In genomic region chr5:40551706-40552557, GRCh38 we compare ENCODE assay signal across 10 cellular contexts.
DNase-seq lines count a peak whose midpoint lies in the region; ATAC-seq and TF ChIP-seq lines count a peak whose summit lies in the region.
"Had no signal": no experiment of that assay in that cellular context is flagged by ENCODE, and none has a peak within 500 bp of the region (broad histone marks: within the 10 kb centered on the region; RNA-seq: fewer than 3 reads in every experiment).

No MANE protein-coding gene starts in this region.

- H3K18ac ChIP-seq in H9 (ENCODE audit: insufficient read length, low read depth, low read length) = no peak overlapping the region

- H3K27ac Mint-ChIP-seq in H9 = no peak overlapping the region; a peak in 1 of 7 replicates

- H3K4me2 ChIP-seq in H9 (ENCODE audit: insufficient read depth, insufficient read length, low read length) = no peak overlapping the region

- H3K9me3 ChIP-seq in RWPE2 (ENCODE audit: severe bottlenecking) (no peaks in the 10 kb centered on the region), H9 (ENCODE audit: control insufficient read depth, low read depth, low read length) (no peaks in the 10 kb centered on the region)

- no peak overlapping the region for H3K4me3 Mint-ChIP-seq in H9
- H3K4me3 Mint-ChIP-seq: neural crest cell had no signal

- H3K27me3 Mint-ChIP-seq in H9 (ENCODE audit: low read depth) = no peaks in the 10 kb centered on the region; the same call in 1 of the 2 replicates

- peak; percentile 98 for DNase-seq in ELR (ENCODE audit: low read depth)
- DNase-seq in RWPE2 (ENCODE audit: low spot score) = peak; percentile 85
- DNase-seq in fibroblast of peridontal ligament (ENCODE audit: extremely low read depth) = peak; percentile 97
- DNase-seq in retinal pigment epithelial cell (ENCODE audit: low read depth) = peak; percentile 95
- no peak for DNase-seq in H9
- DNase-seq in nucleus accumbens (lab: John Stamatoyannopoulos, UW) = no peak
- DNase-seq: foreskin melanocyte had no signal

- H3K27me3 ChIP-seq in RWPE2 (ENCODE audit: insufficient read depth, poor library complexity, severe bottlenecking) (no peaks in the 10 kb centered on the region), H9 (ENCODE audit: insufficient read depth, low read length) (no peaks in the 10 kb centered on the region)

- no peak overlapping the region for H2BK12ac ChIP-seq in H9 (ENCODE audit: insufficient read length, low read depth, low read length)

- WGBS in H9 (ENCODE audit: extremely low coverage, insufficient read length, low lambda C conversion rate) = no CpG with 5 or more reads among the region's 8 CpGs

- no peak overlapping the region for H2BK20ac ChIP-seq in H9 (ENCODE audit: low read depth, low read length, poor library complexity, severe bottlenecking)

- H3K23ac ChIP-seq in H9 (ENCODE audit: insufficient read length, low read depth, low read length) = no peak overlapping the region

- no peak overlapping the region for H2AK5ac ChIP-seq in H9 (ENCODE audit: insufficient read length, low read length)

- H3K56ac ChIP-seq in H9 (ENCODE audit: insufficient read length, low read depth, low read length) = no peak overlapping the region

- H3K36me3 Mint-ChIP-seq in H9 (ENCODE audit: insufficient read depth in 1 of 3, low read depth in 3 of 3) = peaks cover 0 to 2% (median 0%) of the 10 kb centered on the region in 3 experiments; a peak in 1 of 7 replicates

- H4K8ac ChIP-seq in H9 (replicated peaks; ENCODE audit: insufficient read length, low read depth, low read length) = no peak overlapping the region

- no peak overlapping the region for H2BK15ac ChIP-seq in H9 (ENCODE audit: low read depth, low read length)

- no peak overlapping the region for H4K5ac ChIP-seq in H9 (ENCODE audit: insufficient read length, low read depth, low read length)

- no peak overlapping the region for H3T11ph ChIP-seq in H9 (ENCODE audit: low read length)

- H3K27ac ChIP-seq in RWPE2 (ENCODE audit: poor library complexity, severe bottlenecking) (peak overlapping the region; percentile 100), H9 (ENCODE audit: insufficient read length, low read depth, low read length) (no peak overlapping the region)

- peaks cover 36% of the 10 kb centered on the region for H3K4me1 ChIP-seq in RWPE2 (ENCODE audit: insufficient read depth, poor library complexity, severe bottlenecking)
- no peaks in the 10 kb centered on the region for H3K4me1 ChIP-seq in H9 (ENCODE audit: insufficient read depth, low read length)

- no peaks in the 10 kb centered on the region for H3K79me1 ChIP-seq in H9 (ENCODE audit: insufficient read depth, low read depth, low read length, poor library complexity, severe bottlenecking)

- H4K20me1 ChIP-seq in H9 (ENCODE audit: control insufficient read depth, insufficient read depth, insufficient read length) = no peaks in the 10 kb centered on the region

- H3K14ac ChIP-seq in H9 (ENCODE audit: insufficient read depth, low read length) = no peak overlapping the region

- H2AFZ ChIP-seq in H9 (ENCODE audit: low read length) = no peak overlapping the region

- peaks cover 0 to 4% of the 10 kb centered on the region in 2 experiments; a peak in 1 of 5 replicates for H3K9me3 Mint-ChIP-seq in H9

- no peak overlapping the region for H4K91ac ChIP-seq in H9 (ENCODE audit: insufficient read length, low read depth, low read length)

- no peak overlapping the region for H2BK120ac ChIP-seq in H9 (ENCODE audit: low read depth, low read length, poor library complexity, severe bottlenecking)

- H3K4ac ChIP-seq in H9 (ENCODE audit: low read depth, low read length) = no peak overlapping the region

- no peak overlapping the region for H2BK5ac ChIP-seq in H9 (ENCODE audit: insufficient read length, low read length)

- TF ChIP-seq CTCF in RWPE2 (IDR thresholded peaks at IDR 0.05; ENCODE audit: poor library complexity, severe bottlenecking) (no peak), retinal pigment epithelial cell (conservative IDR thresholded peaks at IDR 0.05; ENCODE audit: low read depth, low read length) (no peak), H9 (conservative IDR thresholded peaks at IDR 0.05) (no peak)

- H3K4me3 ChIP-seq in RWPE2 (ENCODE audit: severe bottlenecking) (no peak overlapping the region), retinal pigment epithelial cell (ENCODE audit: low read length) (no peak overlapping the region)

- H3K4me1 Mint-ChIP-seq in H9 = peaks cover 9% of the 10 kb centered on the region in 2 experiments

- no peaks in the 10 kb centered on the region for H3K79me2 ChIP-seq in H9 (ENCODE audit: insufficient read depth, low read length)

- H3K9ac ChIP-seq in H9 (ENCODE audit: extremely low read depth, insufficient read length, low read length) = no peak overlapping the region

- no peaks in the 10 kb centered on the region; the same call in 1 of the 2 replicates for H3K36me3 ChIP-seq in RWPE2 (ENCODE audit: low read depth)

- peak; percentile 96 for ATAC-seq in RWPE2 (ENCODE audit: low read depth)
- no peak for ATAC-seq in HG02870 (IDR thresholded peaks at IDR 0.05; ENCODE audit: unreplicated experiment)
- no peak for ATAC-seq in GM21825 (IDR thresholded peaks at IDR 0.05; ENCODE audit: unreplicated experiment)

- no peaks in the 10 kb centered on the region for H3K23me2 ChIP-seq in H9 (ENCODE audit: insufficient read length, low read depth, low read length, poor library complexity, severe bottlenecking)

Comparison
In these comparisons a context has a peak if more than half of its experiments do, and no peak if none do; other contexts are left out.
1. DNase-seq: peak in ELR (single experiment), RWPE2 (single experiment), fibroblast of peridontal ligament (single experiment) and retinal pigment epithelial cell (single experiment); none in H9 (single experiment) and nucleus accumbens (0 of 56).